Comparison of ENCODE assay signal across 9 cellular contexts in the genomic region with DNA sequence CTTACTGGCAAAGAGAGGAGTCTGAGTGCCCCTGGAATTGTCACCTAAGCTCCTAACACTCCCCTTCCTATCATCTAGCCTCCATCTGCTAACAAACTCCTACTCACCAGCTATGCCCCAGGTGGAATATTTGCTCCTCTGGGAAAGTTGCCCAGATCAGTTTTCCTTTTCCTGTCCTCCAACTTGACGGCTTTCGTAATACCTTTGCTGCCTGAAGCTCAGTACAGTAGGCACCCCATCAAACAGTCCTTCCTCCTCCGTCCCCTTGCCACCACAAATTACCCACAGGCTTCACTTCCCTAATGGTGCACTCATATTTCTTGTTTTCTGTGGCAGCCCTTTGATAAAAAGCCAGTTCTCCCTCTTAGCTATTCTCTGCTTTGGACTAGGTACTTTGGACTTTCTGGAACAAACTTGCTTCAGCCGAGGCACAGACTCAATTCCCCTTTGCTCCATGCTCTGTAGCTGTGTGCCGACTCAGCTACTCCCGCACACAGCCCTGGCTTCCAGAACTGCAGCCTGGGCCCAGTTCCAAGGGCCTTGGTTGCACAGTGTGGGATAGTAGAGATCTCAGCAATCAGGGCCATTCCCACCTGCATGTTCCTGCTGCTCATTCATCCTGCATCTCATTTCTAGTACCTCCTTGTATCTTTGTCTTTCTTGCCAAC.
A peak's percentile ranks its signal among the peaks of the same experiment; 100 is the strongest.
DNase-seq lines count a peak whose midpoint lies in the region; ATAC-seq and TF ChIP-seq lines count a peak whose summit lies in the region.
"Had no signal": no experiment of that assay in that cellular context is flagged by ENCODE, and none has a peak within 500 bp of the region (broad histone marks: within the 10 kb centered on the region; RNA-seq: fewer than 3 reads in every experiment).

No MANE protein-coding gene starts in this region.

- H3K36me3 ChIP-seq in breast epithelium (no peaks in the 10 kb centered on the region), body of pancreas (replicated peaks in 1 of 2; ENCODE audit: insufficient read depth in 1 of 2, low read depth in 2 of 2) (no peaks in the 10 kb centered on the region)

- H3K4me1 Mint-ChIP-seq in MCF 10A (ENCODE audit: insufficient read depth, unreplicated experiment) = peaks cover 5% of the 10 kb centered on the region
- H3K4me1 Mint-ChIP-seq in stimulated activated naive CD8-positive, alpha-beta T cell treated with anti-CD3 and anti-CD28 coated beads, Interleukin-15, amount 100 ng/mL, for 72 hours = peaks cover 52% of the 10 kb centered on the region

- intact Hi-C loops in MCF 10A (cut with micrococcal nuclease) (no loop called here), breast epithelium (cut with DNase I; ENCODE audit: low total_unique reads) (no loop called here), body of pancreas (cut with DNase I) (no loop called here)

- DNase-seq in MCF 10A (ENCODE audit: unreplicated experiment) = peak; percentile 77
- DNase-seq in breast epithelium (ENCODE audit: low spot score in 2 of 2) = no peak
- DNase-seq in body of pancreas = peak in 2 of 4 donors; percentile 5 to 13
- no peak for DNase-seq in stimulated activated naive CD8-positive, alpha-beta T cell treated with anti-CD3 and anti-CD28 coated beads, Interleukin-15, amount 100 ng/mL, for 72 hours
- DNase-seq in omental fat pad (ENCODE audit: low spot score) = no peak
- DNase-seq in DMS 273 (lab: John Stamatoyannopoulos, UW; ENCODE audit: unreplicated experiment) = no peak
- DNase-seq in activated effector memory CD4-positive, alpha-beta T cell treated with anti-CD3 and anti-CD28 coated beads, Interleukin-2, amount 50 U/mL, for 16 hours = no peak
- DNase-seq: NCI-H524 had no signal

- no peaks in the 10 kb centered on the region for H3K9me3 ChIP-seq in breast epithelium
- H3K9me3 ChIP-seq in body of pancreas = no peaks in the 10 kb centered on the region

- no peak overlapping the region for H3K4me3 Mint-ChIP-seq in MCF 10A (ENCODE audit: unreplicated experiment)
- peak overlapping the region in 1 of 2 donors; percentile 38 for H3K4me3 Mint-ChIP-seq in stimulated activated naive CD8-positive, alpha-beta T cell treated with anti-CD3 and anti-CD28 coated beads, Interleukin-15, amount 100 ng/mL, for 72 hours

- no peaks in the 10 kb centered on the region for H3K4me1 ChIP-seq in breast epithelium
- H3K4me1 ChIP-seq in body of pancreas = no peaks in the 10 kb centered on the region

- 30 to 39% methylated on average over 3 to 6 of the region's 6 CpGs for WGBS in body of pancreas, 2 donors

- H3K36me3 Mint-ChIP-seq in MCF 10A (ENCODE audit: insufficient read depth, unreplicated experiment) = no peaks in the 10 kb centered on the region

- no peak for TF ChIP-seq CTCF in MCF 10A (IDR thresholded peaks at IDR 0.05; ENCODE audit: unreplicated experiment)
- TF ChIP-seq CTCF in breast epithelium (IDR thresholded peaks at IDR 0.05) = no peak
- TF ChIP-seq CTCF in body of pancreas (IDR thresholded peaks at IDR 0.05) = no peak
- no peak for TF ChIP-seq CTCF in omental fat pad (IDR thresholded peaks at IDR 0.05)

- BruUV-seq in MCF 10A (replicated peaks; lab: Mats Ljungman, UMichigan) = no TSS peak

- no peaks in the 10 kb centered on the region for H3K9me3 Mint-ChIP-seq in MCF 10A (ENCODE audit: unreplicated experiment)
- H3K9me3 Mint-ChIP-seq in stimulated activated naive CD8-positive, alpha-beta T cell treated with anti-CD3 and anti-CD28 coated beads, Interleukin-15, amount 100 ng/mL, for 72 hours = no peaks in the 10 kb centered on the region

- CTCF ChIA-PET in MCF 10A (lab: Yijun Ruan, JAX) = no interaction called here

- ATAC-seq in HG03460 (IDR thresholded peaks at IDR 0.05; ENCODE audit: unreplicated experiment) (peak; percentile 73), body of pancreas (peak; percentile 38), omental fat pad (ENCODE audit: low FRiP score) (no peak)
- ATAC-seq in stimulated activated naive CD8-positive, alpha-beta T cell treated with anti-CD3 and anti-CD28 coated beads, Interleukin-15, amount 100 ng/mL, for 72 hours = no peak

- H3K27ac Mint-ChIP-seq in MCF 10A (ENCODE audit: low read depth, unreplicated experiment) = no peak overlapping the region
- peak overlapping the region; percentile 5 to 66 for H3K27ac Mint-ChIP-seq in stimulated activated naive CD8-positive, alpha-beta T cell treated with anti-CD3 and anti-CD28 coated beads, Interleukin-15, amount 100 ng/mL, for 72 hours

- H3K4me3 ChIP-seq in breast epithelium = no peak overlapping the region
- H3K4me3 ChIP-seq in body of pancreas = no peak overlapping the region

- H3K27ac ChIP-seq in breast epithelium = no peak overlapping the region
- H3K27ac ChIP-seq in body of pancreas = peak overlapping the region in 1 of 4 donors; percentile 6

- H3K27me3 ChIP-seq in breast epithelium (peaks cover 0 to 58% of the 10 kb centered on the region in 2 donors), body of pancreas (no peaks in the 10 kb centered on the region)

- H3K27me3 Mint-ChIP-seq in MCF 10A (ENCODE audit: insufficient read depth, unreplicated experiment) = peaks cover 81% of the 10 kb centered on the region
- H3K27me3 Mint-ChIP-seq in stimulated activated naive CD8-positive, alpha-beta T cell treated with anti-CD3 and anti-CD28 coated beads, Interleukin-15, amount 100 ng/mL, for 72 hours = no peaks in the 10 kb centered on the region

- POLR2A ChIA-PET in MCF 10A (lab: Yijun Ruan, JAX) = interaction anchor here (0.7 kb wide), 1 partner anchor 809 kb away, joined by 3 read pairs; no protein-coding TSS in a partner anchor

- no peak for TF ChIP-seq POLR2A in breast epithelium (IDR thresholded peaks at IDR 0.05)
- TF ChIP-seq POLR2A in body of pancreas (IDR thresholded peaks at IDR 0.05) = no peak

Comparison
In these comparisons a context has a peak if more than half of its experiments do, and no peak if none do; other contexts are left out.
1. ATAC-seq: peak in HG03460 (single experiment) and body of pancreas (single experiment); none in stimulated activated naive CD8-positive, alpha-beta T cell treated with anti-CD3 and anti-CD28 coated beads, Interleukin-15, amount 100 ng/mL, for 72 hours (single experiment) and omental fat pad (single experiment).